Comparison of ENCODE assay signal across 1 cellular context in the genomic region with DNA sequence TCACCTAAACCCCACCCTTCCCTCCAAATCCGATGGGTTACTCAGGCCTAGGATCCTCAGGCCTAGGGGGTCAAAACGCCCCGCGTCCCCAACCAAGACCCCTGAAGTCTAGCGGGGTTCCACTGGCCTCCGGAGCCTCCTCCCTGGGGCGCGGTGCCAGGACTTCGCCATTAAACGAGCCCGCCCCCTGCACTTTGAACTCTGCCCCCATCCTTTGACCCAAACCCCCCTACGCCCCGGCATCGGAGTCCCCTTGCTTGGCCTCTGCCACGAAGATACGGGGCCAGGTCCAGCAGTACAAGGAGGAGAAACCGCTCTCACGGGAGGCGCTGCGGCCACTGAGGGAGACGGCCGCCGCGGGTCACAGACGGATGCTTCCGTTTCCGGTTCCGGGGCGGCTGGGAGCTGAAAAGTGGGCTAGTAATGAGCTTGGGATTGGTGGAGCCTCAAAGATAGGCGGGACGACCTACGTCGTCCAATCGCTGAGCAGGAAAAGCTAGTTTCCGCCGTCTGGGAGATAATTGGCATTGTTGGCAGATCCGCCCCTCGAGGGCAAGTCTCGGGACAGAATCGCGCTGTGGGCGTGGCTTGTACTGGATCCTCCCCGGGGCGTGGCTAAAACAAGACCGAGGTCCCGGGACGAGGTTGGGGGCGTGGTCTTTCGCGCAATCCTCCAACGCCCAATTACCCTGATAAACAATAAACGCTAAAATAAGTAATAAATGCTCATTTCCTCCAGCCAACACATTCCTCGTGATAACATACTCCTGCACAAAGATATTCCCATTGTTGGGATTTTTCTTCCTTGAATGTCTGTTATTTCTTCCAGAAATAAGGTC.
TF ChIP-seq lines count a peak whose summit lies in the region.

No MANE protein-coding gene starts in this region.

TF ChIP-seq in HepG2, 621 proteins besides CTCF, POLR2A, EP300 and RAD21 (continued from another document and continues in another):
- TF ChIP-seq, protein P1, sequence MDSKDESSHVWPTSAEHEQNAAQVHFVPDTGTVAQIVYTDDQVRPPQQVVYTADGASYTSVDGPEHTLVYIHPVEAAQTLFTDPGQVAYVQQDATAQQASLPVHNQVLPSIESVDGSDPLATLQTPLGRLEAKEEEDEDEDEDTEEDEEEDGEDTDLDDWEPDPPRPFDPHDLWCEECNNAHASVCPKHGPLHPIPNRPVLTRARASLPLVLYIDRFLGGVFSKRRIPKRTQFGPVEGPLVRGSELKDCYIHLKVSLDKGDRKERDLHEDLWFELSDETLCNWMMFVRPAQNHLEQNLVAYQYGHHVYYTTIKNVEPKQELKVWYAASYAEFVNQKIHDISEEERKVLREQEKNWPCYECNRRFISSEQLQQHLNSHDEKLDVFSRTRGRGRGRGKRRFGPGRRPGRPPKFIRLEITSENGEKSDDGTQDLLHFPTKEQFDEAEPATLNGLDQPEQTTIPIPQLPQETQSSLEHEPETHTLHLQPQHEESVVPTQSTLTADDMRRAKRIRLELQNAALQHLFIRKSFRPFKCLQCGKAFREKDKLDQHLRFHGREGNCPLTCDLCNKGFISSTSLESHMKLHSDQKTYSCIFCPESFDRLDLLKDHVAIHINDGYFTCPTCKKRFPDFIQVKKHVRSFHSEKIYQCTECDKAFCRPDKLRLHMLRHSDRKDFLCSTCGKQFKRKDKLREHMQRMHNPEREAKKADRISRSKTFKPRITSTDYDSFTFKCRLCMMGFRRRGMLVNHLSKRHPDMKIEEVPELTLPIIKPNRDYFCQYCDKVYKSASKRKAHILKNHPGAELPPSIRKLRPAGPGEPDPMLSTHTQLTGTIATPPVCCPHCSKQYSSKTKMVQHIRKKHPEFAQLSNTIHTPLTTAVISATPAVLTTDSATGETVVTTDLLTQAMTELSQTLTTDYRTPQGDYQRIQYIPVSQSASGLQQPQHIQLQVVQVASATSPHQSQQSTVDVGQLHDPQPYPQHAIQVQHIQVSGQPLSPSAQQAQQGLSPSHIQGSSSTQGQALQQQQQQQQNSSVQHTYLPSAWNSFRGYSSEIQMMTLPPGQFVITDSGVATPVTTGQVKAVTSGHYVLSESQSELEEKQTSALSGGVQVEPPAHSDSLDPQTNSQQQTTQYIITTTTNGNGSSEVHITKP (CRISPR knock-in tag; IDR thresholded peaks at IDR 0.05; ENCODE audit: low read depth), result no peak
- TF ChIP-seq MIXL1 (CRISPR knock-in tag; IDR thresholded peaks at IDR 0.05), result peak; percentile 40; the same call in 1 of the 2 replicates
- no peak for TF ChIP-seq CENPT (CRISPR knock-in tag; IDR thresholded peaks at IDR 0.05; ENCODE audit: low read depth)
- TF ChIP-seq DPF2 (CRISPR knock-in tag; IDR thresholded peaks at IDR 0.05; ENCODE audit: borderline replicate concordance, low read depth), result no peak
- peak; percentile 77 for TF ChIP-seq ZNF777 (CRISPR knock-in tag; IDR thresholded peaks at IDR 0.05)
- TF ChIP-seq, protein P2, sequence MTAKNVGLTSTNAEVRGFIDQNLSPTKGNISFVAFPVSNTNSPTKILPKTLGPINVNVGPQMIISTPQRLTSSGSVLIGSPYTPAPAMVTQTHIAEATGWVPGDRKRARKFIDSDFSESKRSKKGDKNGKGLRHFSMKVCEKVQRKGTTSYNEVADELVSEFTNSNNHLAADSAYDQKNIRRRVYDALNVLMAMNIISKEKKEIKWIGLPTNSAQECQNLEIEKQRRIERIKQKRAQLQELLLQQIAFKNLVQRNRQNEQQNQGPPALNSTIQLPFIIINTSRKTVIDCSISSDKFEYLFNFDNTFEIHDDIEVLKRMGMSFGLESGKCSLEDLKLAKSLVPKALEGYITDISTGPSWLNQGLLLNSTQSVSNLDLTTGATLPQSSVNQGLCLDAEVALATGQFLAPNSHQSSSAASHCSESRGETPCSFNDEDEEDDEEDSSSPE (CRISPR knock-in tag; IDR thresholded peaks at IDR 0.05), result peak; percentile 26; the same call in 1 of the 2 replicates
- TF ChIP-seq, protein P3, sequence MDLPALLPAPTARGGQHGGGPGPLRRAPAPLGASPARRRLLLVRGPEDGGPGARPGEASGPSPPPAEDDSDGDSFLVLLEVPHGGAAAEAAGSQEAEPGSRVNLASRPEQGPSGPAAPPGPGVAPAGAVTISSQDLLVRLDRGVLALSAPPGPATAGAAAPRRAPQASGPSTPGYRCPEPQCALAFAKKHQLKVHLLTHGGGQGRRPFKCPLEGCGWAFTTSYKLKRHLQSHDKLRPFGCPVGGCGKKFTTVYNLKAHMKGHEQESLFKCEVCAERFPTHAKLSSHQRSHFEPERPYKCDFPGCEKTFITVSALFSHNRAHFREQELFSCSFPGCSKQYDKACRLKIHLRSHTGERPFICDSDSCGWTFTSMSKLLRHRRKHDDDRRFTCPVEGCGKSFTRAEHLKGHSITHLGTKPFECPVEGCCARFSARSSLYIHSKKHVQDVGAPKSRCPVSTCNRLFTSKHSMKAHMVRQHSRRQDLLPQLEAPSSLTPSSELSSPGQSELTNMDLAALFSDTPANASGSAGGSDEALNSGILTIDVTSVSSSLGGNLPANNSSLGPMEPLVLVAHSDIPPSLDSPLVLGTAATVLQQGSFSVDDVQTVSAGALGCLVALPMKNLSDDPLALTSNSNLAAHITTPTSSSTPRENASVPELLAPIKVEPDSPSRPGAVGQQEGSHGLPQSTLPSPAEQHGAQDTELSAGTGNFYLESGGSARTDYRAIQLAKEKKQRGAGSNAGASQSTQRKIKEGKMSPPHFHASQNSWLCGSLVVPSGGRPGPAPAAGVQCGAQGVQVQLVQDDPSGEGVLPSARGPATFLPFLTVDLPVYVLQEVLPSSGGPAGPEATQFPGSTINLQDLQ (CRISPR knock-in tag; IDR thresholded peaks at IDR 0.05), result no peak
- TF ChIP-seq XRCC5 (optimal IDR thresholded peaks at IDR 0.05; ENCODE audit: low read length), result peak; percentile 27
- no peak for TF ChIP-seq FOXA3 (CRISPR knock-in tag; IDR thresholded peaks at IDR 0.05)
- TF ChIP-seq, protein P4, sequence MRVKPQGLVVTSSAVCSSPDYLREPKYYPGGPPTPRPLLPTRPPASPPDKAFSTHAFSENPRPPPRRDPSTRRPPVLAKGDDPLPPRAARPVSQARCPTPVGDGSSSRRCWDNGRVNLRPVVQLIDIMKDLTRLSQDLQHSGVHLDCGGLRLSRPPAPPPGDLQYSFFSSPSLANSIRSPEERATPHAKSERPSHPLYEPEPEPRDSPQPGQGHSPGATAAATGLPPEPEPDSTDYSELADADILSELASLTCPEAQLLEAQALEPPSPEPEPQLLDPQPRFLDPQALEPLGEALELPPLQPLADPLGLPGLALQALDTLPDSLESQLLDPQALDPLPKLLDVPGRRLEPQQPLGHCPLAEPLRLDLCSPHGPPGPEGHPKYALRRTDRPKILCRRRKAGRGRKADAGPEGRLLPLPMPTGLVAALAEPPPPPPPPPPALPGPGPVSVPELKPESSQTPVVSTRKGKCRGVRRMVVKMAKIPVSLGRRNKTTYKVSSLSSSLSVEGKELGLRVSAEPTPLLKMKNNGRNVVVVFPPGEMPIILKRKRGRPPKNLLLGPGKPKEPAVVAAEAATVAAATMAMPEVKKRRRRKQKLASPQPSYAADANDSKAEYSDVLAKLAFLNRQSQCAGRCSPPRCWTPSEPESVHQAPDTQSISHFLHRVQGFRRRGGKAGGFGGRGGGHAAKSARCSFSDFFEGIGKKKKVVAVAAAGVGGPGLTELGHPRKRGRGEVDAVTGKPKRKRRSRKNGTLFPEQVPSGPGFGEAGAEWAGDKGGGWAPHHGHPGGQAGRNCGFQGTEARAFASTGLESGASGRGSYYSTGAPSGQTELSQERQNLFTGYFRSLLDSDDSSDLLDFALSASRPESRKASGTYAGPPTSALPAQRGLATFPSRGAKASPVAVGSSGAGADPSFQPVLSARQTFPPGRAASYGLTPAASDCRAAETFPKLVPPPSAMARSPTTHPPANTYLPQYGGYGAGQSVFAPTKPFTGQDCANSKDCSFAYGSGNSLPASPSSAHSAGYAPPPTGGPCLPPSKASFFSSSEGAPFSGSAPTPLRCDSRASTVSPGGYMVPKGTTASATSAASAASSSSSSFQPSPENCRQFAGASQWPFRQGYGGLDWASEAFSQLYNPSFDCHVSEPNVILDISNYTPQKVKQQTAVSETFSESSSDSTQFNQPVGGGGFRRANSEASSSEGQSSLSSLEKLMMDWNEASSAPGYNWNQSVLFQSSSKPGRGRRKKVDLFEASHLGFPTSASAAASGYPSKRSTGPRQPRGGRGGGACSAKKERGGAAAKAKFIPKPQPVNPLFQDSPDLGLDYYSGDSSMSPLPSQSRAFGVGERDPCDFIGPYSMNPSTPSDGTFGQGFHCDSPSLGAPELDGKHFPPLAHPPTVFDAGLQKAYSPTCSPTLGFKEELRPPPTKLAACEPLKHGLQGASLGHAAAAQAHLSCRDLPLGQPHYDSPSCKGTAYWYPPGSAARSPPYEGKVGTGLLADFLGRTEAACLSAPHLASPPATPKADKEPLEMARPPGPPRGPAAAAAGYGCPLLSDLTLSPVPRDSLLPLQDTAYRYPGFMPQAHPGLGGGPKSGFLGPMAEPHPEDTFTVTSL (CRISPR knock-in tag; IDR thresholded peaks at IDR 0.05; ENCODE audit: borderline replicate concordance), result no peak
- TF ChIP-seq IKZF1 (IDR thresholded peaks at IDR 0.05), result no peak
- TF ChIP-seq, protein P5, sequence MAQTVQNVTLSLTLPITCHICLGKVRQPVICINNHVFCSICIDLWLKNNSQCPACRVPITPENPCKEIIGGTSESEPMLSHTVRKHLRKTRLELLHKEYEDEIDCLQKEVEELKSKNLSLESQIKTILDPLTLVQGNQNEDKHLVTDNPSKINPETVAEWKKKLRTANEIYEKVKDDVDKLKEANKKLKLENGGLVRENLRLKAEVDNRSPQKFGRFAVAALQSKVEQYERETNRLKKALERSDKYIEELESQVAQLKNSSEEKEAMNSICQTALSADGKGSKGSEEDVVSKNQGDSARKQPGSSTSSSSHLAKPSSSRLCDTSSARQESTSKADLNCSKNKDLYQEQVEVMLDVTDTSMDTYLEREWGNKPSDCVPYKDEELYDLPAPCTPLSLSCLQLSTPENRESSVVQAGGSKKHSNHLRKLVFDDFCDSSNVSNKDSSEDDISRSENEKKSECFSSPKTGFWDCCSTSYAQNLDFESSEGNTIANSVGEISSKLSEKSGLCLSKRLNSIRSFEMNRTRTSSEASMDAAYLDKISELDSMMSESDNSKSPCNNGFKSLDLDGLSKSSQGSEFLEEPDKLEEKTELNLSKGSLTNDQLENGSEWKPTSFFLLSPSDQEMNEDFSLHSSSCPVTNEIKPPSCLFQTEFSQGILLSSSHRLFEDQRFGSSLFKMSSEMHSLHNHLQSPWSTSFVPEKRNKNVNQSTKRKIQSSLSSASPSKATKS (CRISPR knock-in tag; IDR thresholded peaks at IDR 0.05), result no peak
- TF ChIP-seq, protein P6, sequence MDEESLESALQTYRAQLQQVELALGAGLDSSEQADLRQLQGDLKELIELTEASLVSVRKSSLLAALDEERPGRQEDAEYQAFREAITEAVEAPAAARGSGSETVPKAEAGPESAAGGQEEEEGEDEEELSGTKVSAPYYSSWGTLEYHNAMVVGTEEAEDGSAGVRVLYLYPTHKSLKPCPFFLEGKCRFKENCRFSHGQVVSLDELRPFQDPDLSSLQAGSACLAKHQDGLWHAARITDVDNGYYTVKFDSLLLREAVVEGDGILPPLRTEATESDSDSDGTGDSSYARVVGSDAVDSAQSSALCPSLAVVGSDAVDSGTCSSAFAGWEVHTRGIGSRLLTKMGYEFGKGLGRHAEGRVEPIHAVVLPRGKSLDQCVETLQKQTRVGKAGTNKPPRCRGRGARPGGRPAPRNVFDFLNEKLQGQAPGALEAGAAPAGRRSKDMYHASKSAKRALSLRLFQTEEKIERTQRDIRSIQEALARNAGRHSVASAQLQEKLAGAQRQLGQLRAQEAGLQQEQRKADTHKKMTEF (CRISPR knock-in tag; IDR thresholded peaks at IDR 0.05), result peak; percentile 64; the same call in 1 of the 2 replicates
- TF ChIP-seq ZNF605 (CRISPR knock-in tag; IDR thresholded peaks at IDR 0.05), result peak; percentile 10; the same call in 1 of the 2 replicates
- TF ChIP-seq ARID2 (CRISPR knock-in tag; IDR thresholded peaks at IDR 0.05; ENCODE audit: borderline replicate concordance), result no peak
- TF ChIP-seq ZBTB3 (CRISPR knock-in tag; IDR thresholded peaks at IDR 0.05; ENCODE audit: borderline replicate concordance, low read depth), result no peak
- no peak for TF ChIP-seq ZNF468 (CRISPR knock-in tag; IDR thresholded peaks at IDR 0.05)
- no peak for TF ChIP-seq ZNF136 (CRISPR knock-in tag; IDR thresholded peaks at IDR 0.05; ENCODE audit: low read depth)
- 0 out of 2 replicates have a peak, but pooled peaks have one; percentile 65 for TF ChIP-seq ZNF354B (CRISPR knock-in tag; IDR thresholded peaks at IDR 0.05)
- TF ChIP-seq XBP1 (CRISPR knock-in tag; IDR thresholded peaks at IDR 0.05), result no peak
- no peak for TF ChIP-seq MED8 (CRISPR knock-in tag; IDR thresholded peaks at IDR 0.05; ENCODE audit: insufficient replicate concordance)
- TF ChIP-seq, protein P7, sequence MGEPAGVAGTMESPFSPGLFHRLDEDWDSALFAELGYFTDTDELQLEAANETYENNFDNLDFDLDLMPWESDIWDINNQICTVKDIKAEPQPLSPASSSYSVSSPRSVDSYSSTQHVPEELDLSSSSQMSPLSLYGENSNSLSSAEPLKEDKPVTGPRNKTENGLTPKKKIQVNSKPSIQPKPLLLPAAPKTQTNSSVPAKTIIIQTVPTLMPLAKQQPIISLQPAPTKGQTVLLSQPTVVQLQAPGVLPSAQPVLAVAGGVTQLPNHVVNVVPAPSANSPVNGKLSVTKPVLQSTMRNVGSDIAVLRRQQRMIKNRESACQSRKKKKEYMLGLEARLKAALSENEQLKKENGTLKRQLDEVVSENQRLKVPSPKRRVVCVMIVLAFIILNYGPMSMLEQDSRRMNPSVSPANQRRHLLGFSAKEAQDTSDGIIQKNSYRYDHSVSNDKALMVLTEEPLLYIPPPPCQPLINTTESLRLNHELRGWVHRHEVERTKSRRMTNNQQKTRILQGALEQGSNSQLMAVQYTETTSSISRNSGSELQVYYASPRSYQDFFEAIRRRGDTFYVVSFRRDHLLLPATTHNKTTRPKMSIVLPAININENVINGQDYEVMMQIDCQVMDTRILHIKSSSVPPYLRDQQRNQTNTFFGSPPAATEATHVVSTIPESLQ (CRISPR knock-in tag; conservative IDR thresholded peaks at IDR 0.05), result no peak
- TF ChIP-seq, protein P8, sequence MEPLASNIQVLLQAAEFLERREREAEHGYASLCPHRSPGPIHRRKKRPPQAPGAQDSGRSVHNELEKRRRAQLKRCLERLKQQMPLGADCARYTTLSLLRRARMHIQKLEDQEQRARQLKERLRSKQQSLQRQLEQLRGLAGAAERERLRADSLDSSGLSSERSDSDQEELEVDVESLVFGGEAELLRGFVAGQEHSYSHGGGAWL (CRISPR knock-in tag; IDR thresholded peaks at IDR 0.05), result no peak; the same call in 1 of the 2 replicates
- peak; percentile 40; the same call in 1 of the 2 replicates for TF ChIP-seq KLF6 (CRISPR knock-in tag; IDR thresholded peaks at IDR 0.05)
- TF ChIP-seq ELF1 (CRISPR knock-in tag; IDR thresholded peaks at IDR 0.05), result peak; percentile 87
- TF ChIP-seq SMC3 (IDR thresholded peaks at IDR 0.05; ENCODE audit: low read length), result no peak
- 0 out of 2 replicates have a peak, but pooled peaks have one; percentile 45 for TF ChIP-seq ZFP1 (CRISPR knock-in tag; IDR thresholded peaks at IDR 0.05)
- TF ChIP-seq, protein P9, sequence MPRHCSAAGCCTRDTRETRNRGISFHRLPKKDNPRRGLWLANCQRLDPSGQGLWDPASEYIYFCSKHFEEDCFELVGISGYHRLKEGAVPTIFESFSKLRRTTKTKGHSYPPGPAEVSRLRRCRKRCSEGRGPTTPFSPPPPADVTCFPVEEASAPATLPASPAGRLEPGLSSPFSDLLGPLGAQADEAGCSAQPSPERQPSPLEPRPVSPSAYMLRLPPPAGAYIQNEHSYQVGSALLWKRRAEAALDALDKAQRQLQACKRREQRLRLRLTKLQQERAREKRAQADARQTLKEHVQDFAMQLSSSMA (CRISPR knock-in tag; IDR thresholded peaks at IDR 0.05), result peak; percentile 82
- TF ChIP-seq, protein P10, sequence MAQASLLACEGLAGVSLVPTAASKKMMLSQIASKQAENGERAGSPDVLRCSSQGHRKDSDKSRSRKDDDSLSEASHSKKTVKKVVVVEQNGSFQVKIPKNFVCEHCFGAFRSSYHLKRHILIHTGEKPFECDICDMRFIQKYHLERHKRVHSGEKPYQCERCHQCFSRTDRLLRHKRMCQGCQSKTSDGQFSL (CRISPR knock-in tag; IDR thresholded peaks at IDR 0.05), result peak; percentile 73; the same call in 1 of the 2 replicates
